8 cellular contexts compared by ENCODE assay signal in the genomic region with DNA sequence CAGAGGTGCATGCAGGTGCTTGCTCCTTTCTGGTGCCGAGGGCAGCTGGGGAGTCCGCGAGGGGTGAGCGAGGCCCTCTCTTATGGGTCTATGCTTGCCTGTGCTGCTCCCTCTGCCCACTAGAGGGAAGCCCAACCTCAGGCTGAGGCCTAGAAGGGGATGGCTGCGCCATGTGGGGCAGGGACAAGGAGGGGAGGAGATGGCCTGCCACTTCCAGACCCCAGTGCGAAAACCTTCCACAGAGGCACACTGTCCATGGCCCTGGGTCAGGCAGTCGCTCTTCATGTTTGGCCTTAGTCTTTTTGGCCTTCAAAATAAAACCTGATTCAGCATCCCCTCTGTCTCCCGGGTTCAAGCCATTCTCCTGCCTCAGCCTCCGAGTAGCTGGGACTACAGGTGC. TPM values are rescaled to one million over a fixed set of nuclear protein-coding genes. Genes with fewer than 3 reads are reported as not detected.
DNase-seq lines count a peak whose midpoint lies in the region; ATAC-seq and TF ChIP-seq lines count a peak whose summit lies in the region.

No MANE protein-coding gene starts in this region.

- TF ChIP-seq CTCF in mucosa of descending colon (IDR thresholded peaks at IDR 0.05) = peak; percentile 57

- H3K4me3 Mint-ChIP-seq in effector memory CD8-positive, alpha-beta T cell = no peak overlapping the region

- peaks cover 8 to 51% of the 10 kb centered on the region in 2 donors for H3K27me3 Mint-ChIP-seq in effector memory CD8-positive, alpha-beta T cell

- H3K9me3 Mint-ChIP-seq in effector memory CD8-positive, alpha-beta T cell = no peaks in the 10 kb centered on the region

- no peak overlapping the region for H3K4me3 ChIP-seq in mucosa of descending colon

- H3K9me3 ChIP-seq in mucosa of descending colon = no peaks in the 10 kb centered on the region

- intact Hi-C loops in mucosa of descending colon (cut with DNase I, micrococcal nuclease) = loop anchor here in 1 of 2 donors (10.0 kb wide), 1 partner anchor 232 kb away; a partner anchor contains a TSS

- H3K36me3 Mint-ChIP-seq in effector memory CD8-positive, alpha-beta T cell (ENCODE audit: insufficient read depth) = no peaks in the 10 kb centered on the region

- ATAC-seq in HG03135 (IDR thresholded peaks at IDR 0.05; ENCODE audit: unreplicated experiment) = peak; percentile 55
- ATAC-seq in effector memory CD8-positive, alpha-beta T cell (replicated peaks) = peak; percentile 80
- ATAC-seq in mucosa of descending colon = peak; percentile 85
- ATAC-seq in GM18861 (IDR thresholded peaks at IDR 0.05; ENCODE audit: unreplicated experiment) = no peak

- H3K4me1 ChIP-seq in mucosa of descending colon (ENCODE audit: low read depth) = no peaks in the 10 kb centered on the region

- peaks cover 5 to 6% of the 10 kb centered on the region in 2 donors for H3K4me1 Mint-ChIP-seq in effector memory CD8-positive, alpha-beta T cell (ENCODE audit: low read depth in 2 of 2)

- no peak overlapping the region for H3K27ac Mint-ChIP-seq in effector memory CD8-positive, alpha-beta T cell

- H3K36me3 ChIP-seq in mucosa of descending colon (ENCODE audit: low read depth) = no peaks in the 10 kb centered on the region

- DNase-seq in DMS79 (lab: John Stamatoyannopoulos, UW) (peak; percentile 28), NCI-H69 (lab: John Stamatoyannopoulos, UW) (peak; percentile 80), mucosa of descending colon (peak in 2 of 3 donors; percentile 67 to 69)
- DNase-seq in activated CD8-positive, alpha-beta memory T cell treated with anti-CD3 and anti-CD28 coated beads for 1 hour (ENCODE audit: extremely low read depth in 1 of 2, low read depth in 1 of 2) = peak; percentile 19 to 36
- peak; percentile 48 to 53 (median 49) for DNase-seq in effector memory CD8-positive, alpha-beta T cell
- DNase-seq in stimulated activated CD8-positive, alpha-beta memory T cell treated with anti-CD3 and anti-CD28 coated beads, Interleukin-7, amount 100 ng/mL, for 24 hours (ENCODE audit: low read depth) = peak; percentile 20

RNA-seq across cellular contexts. Expression of a gene that starts 14.0 kb away (rescaled TPM):
- not detected for total RNA-seq in mucosa of descending colon

RNA-seq across cellular contexts. Expression of a gene that starts 44.7 kb away (rescaled TPM):
- total RNA-seq in mucosa of descending colon = under 1 TPM in 1 of 3 donors, not detected in 2; 0.87 TPM

RNA-seq across cellular contexts. Expression of a gene that starts 44.9 kb away (rescaled TPM):
- total RNA-seq in mucosa of descending colon = 100 to 1,000 TPM; 117 to 157 (median 133) TPM

Comparison
In these comparisons a context has a peak if more than half of its experiments do, and no peak if none do; other contexts are left out.
1. DNase-seq: peak in every context shown above with its lines; median percentile 80 in NCI-H69; 68 in mucosa of descending colon; 49 in effector memory CD8-positive, alpha-beta T cell; 28 in DMS79; 28 in activated CD8-positive, alpha-beta memory T cell treated with anti-CD3 and anti-CD28 coated beads for 1 hour; 20 in stimulated activated CD8-positive, alpha-beta memory T cell treated with anti-CD3 and anti-CD28 coated beads, Interleukin-7, amount 100 ng/mL, for 24 hours.